Comparison of ENCODE assay signal across 9 cellular contexts in genomic region chr11:65791719-65792213, GRCh38. TPM values are rescaled to one million over a fixed set of nuclear protein-coding genes. Genes with fewer than 3 reads are reported as not detected.
A peak's percentile ranks its signal among the peaks of the same experiment; 100 is the strongest.
DNase-seq lines count a peak whose midpoint lies in the region; ATAC-seq, FAIRE-seq and TF ChIP-seq lines count a peak whose summit lies in the region.
"Had no signal": no experiment of that assay in that cellular context is flagged by ENCODE, and none has a peak within 500 bp of the region (broad histone marks: within the 10 kb centered on the region; RNA-seq: fewer than 3 reads in every experiment).

No MANE protein-coding gene starts in this region.

- peaks cover 37% of the 10 kb centered on the region for H3K27me3 ChIP-seq in astrocyte (ENCODE audit: insufficient read depth, low read length)

- peaks cover 72% of the 10 kb centered on the region for H3K27me3 Mint-ChIP-seq in astrocyte (ENCODE audit: low read depth, unreplicated experiment)

- no peaks in the 10 kb centered on the region for H3K79me2 ChIP-seq in astrocyte (ENCODE audit: insufficient read depth, low read length)

- no peaks in the 10 kb centered on the region for H3K4me1 Mint-ChIP-seq in astrocyte (ENCODE audit: low read depth, unreplicated experiment)

- H3K4me3 ChIP-seq in astrocyte (ENCODE audit: insufficient read depth, low read depth, low read length) = no peak overlapping the region

- H3K4me3 Mint-ChIP-seq in astrocyte (ENCODE audit: unreplicated experiment) = no peak overlapping the region

- no peaks in the 10 kb centered on the region for H3K4me1 ChIP-seq in astrocyte (ENCODE audit: insufficient read depth, low read length)

- H3K9me3 ChIP-seq in astrocyte (ENCODE audit: insufficient read depth, low read depth, low read length) = no peaks in the 10 kb centered on the region

- no peak overlapping the region for H3K27ac ChIP-seq in astrocyte (ENCODE audit: low read depth, low read length)
- H3K27ac ChIP-seq: KMS-11 had no signal

- H2AFZ ChIP-seq in astrocyte (ENCODE audit: low read depth, low read length) = no peak overlapping the region

- DNase-seq in NOMO-1 (lab: John Stamatoyannopoulos, UW; ENCODE audit: unreplicated experiment in 2 of 2) = peak; percentile 92 to 94
- peak; percentile 11 for DNase-seq in astrocyte (ENCODE audit: low read depth)
- peak; percentile 55 for DNase-seq in stimulated activated CD8-positive, alpha-beta memory T cell treated with anti-CD3 and anti-CD28 coated beads, Interleukin-4, amount 100 ng/mL, for 24 hours (ENCODE audit: low read depth)
- DNase-seq in OCI-M1 (lab: John Stamatoyannopoulos, UW) = no peak
- no peak for DNase-seq in RKO (ENCODE audit: low spot score)
- no peak for DNase-seq in RCC 7860 (ENCODE audit: low spot score)

- no peak overlapping the region for H3K9ac ChIP-seq in astrocyte (ENCODE audit: low read length)
- H3K9ac ChIP-seq: KMS-11 had no signal

- no peak overlapping the region for H3K4me2 ChIP-seq in astrocyte (ENCODE audit: low read length)
- H3K4me2 ChIP-seq: KMS-11 had no signal

- H4K20me1 ChIP-seq in astrocyte (ENCODE audit: insufficient read depth, low read length) = no peaks in the 10 kb centered on the region

- peak; percentile 71 for ATAC-seq in GM21825 (IDR thresholded peaks at IDR 0.05; ENCODE audit: unreplicated experiment)

- TF ChIP-seq CTCF in GM12873 (IDR thresholded peaks at IDR 0.05; ENCODE audit: insufficient read depth, low read depth, low read length, missing control alignments) (peak; percentile 4), astrocyte (IDR thresholded peaks at IDR 0.05; ENCODE audit: insufficient read depth, low read depth, low read length) (no peak)

- H3K36me3 ChIP-seq in astrocyte (ENCODE audit: insufficient read depth, low read length) = no peaks in the 10 kb centered on the region

- H3K9me3 Mint-ChIP-seq in astrocyte (ENCODE audit: unreplicated experiment) = no peaks in the 10 kb centered on the region

- no peaks in the 10 kb centered on the region for H3K36me3 Mint-ChIP-seq in astrocyte (ENCODE audit: low read depth, unreplicated experiment)

- FAIRE-seq in astrocyte (lab: Jason Lieb, UNC) (no peak), RCC 7860 (lab: Jason Lieb, UNC) (no peak)

- no peak overlapping the region for H3K27ac Mint-ChIP-seq in astrocyte (ENCODE audit: unreplicated experiment)

RNA-seq across cellular contexts. Expression of gene OVOL1, which starts 4.9 kb away (rescaled TPM):
- total RNA-seq in astrocyte = 0.22 and 1.0 TPM in 2 replicates

RNA-seq across cellular contexts. Expression of gene AP5B1, which starts 11.0 kb away (rescaled TPM):
- 10.4 and 10.9 TPM in 2 replicates for total RNA-seq in astrocyte

RNA-seq across cellular contexts. Expression of gene SNX32, which starts 42.0 kb away (rescaled TPM):
- total RNA-seq in astrocyte = 1.2 and 1.5 TPM in 2 replicates

Comparison
In these comparisons a context has a peak if more than half of its experiments do, and no peak if none do; other contexts are left out.
1. DNase-seq: peak in NOMO-1 (2 of 2), astrocyte (single experiment) and stimulated activated CD8-positive, alpha-beta memory T cell treated with anti-CD3 and anti-CD28 coated beads, Interleukin-4, amount 100 ng/mL, for 24 hours (single experiment); none in OCI-M1 (single experiment), RKO (single experiment) and RCC 7860 (single experiment).